In genomic region chr22:21816472-21816786, GRCh38 we compare ENCODE assay signal across 9 cellular contexts. TPM values are rescaled to one million over a fixed set of nuclear protein-coding genes. Genes with fewer than 3 reads are reported as not detected.
DNase-seq lines count a peak whose midpoint lies in the region; ATAC-seq and TF ChIP-seq lines count a peak whose summit lies in the region.
"Had no signal": no experiment of that assay in that cellular context is flagged by ENCODE, and none has a peak within 500 bp of the region (broad histone marks: within the 10 kb centered on the region; RNA-seq: fewer than 3 reads in every experiment).

No MANE protein-coding gene starts in this region.

- H3K27ac ChIP-seq in left lung (peak overlapping the region; percentile 76 to 98), thymus (ENCODE audit: low read depth) (peak overlapping the region; percentile 90)

- no peak for TF ChIP-seq CTCF in left lung (IDR thresholded peaks at IDR 0.05)

- H3K4me1 ChIP-seq in left lung: peaks cover 19 to 81% of the 10 kb centered on the region in 2 donors
- peaks cover 10% of the 10 kb centered on the region for H3K4me1 ChIP-seq in thymus (ENCODE audit: control insufficient read depth, insufficient read depth, low read length)

- no peak for ATAC-seq in left lung
- no peak for ATAC-seq in GM18517 (IDR thresholded peaks at IDR 0.05; ENCODE audit: unreplicated experiment)

- no peak for DNase-seq in activated T-cell treated with anti-CD3 and anti-CD28 coated beads, Interleukin-2, amount 50 U/mL, for 24 hours
- DNase-seq in activated T-cell treated with anti-CD3 and anti-CD28 coated beads, Interleukin-2, amount 50 U/mL, for 1 hour: no peak
- no peak for DNase-seq in activated CD4-positive, alpha-beta memory T cell treated with anti-CD3 and anti-CD28 coated beads for 36 hours
- DNase-seq in left lung (no peak), DMS79 (lab: John Stamatoyannopoulos, UW) (no peak), NCI-H82 treated with DMSO at 0.1 percent for 48 hours (lab: John Stamatoyannopoulos, UW; ENCODE audit: unreplicated experiment) (no peak)
- DNase-seq: activated CD4-positive, alpha-beta T cell treated with anti-CD3 and anti-CD28 coated beads, Interleukin-2, amount 50 U/mL, for 4 hours had no signal

- peaks cover 70% of the 10 kb centered on the region for H3K4me1 Mint-ChIP-seq in activated T-cell treated with anti-CD3 and anti-CD28 coated beads, Interleukin-2, amount 50 U/mL, for 24 hours (ENCODE audit: low read depth)
- H3K4me1 Mint-ChIP-seq in activated CD4-positive, alpha-beta memory T cell treated with anti-CD3 and anti-CD28 coated beads for 36 hours (ENCODE audit: low read depth): peaks cover 56% of the 10 kb centered on the region

- H3K9me3 ChIP-seq in left lung (no peaks in the 10 kb centered on the region), thymus (ENCODE audit: control insufficient read depth) (no peaks in the 10 kb centered on the region)

- WGBS in thymus: 11% methylated on average over 2 of the region's 2 CpGs

- POLR2A ChIA-PET in activated CD4-positive, alpha-beta memory T cell treated with anti-CD3 and anti-CD28 coated beads for 36 hours (lab: Charles Lee): interaction anchor here (0.7 to 1.3 kb wide), 6 partner anchors 49 to 60 kb away, joined by 3 to 7 read pairs (median 4); no protein-coding TSS in a partner anchor

- peak overlapping the region; percentile 48 for H3K4me3 Mint-ChIP-seq in activated T-cell treated with anti-CD3 and anti-CD28 coated beads, Interleukin-2, amount 50 U/mL, for 24 hours
- H3K4me3 Mint-ChIP-seq in activated CD4-positive, alpha-beta memory T cell treated with anti-CD3 and anti-CD28 coated beads for 36 hours: no peak overlapping the region

- intact Hi-C loops in activated CD4-positive, alpha-beta memory T cell treated with anti-CD3 and anti-CD28 coated beads for 36 hours (cut with micrococcal nuclease): loop anchor here (1.0 to 2.0 kb wide), 3 partner anchors 25 to 50 kb away; partner anchors contain the start of gene MAPK1
- intact Hi-C loops in left lung (cut with DNase I): no loop called here

- H3K9me3 Mint-ChIP-seq in activated T-cell treated with anti-CD3 and anti-CD28 coated beads, Interleukin-2, amount 50 U/mL, for 24 hours: no peaks in the 10 kb centered on the region
- no peaks in the 10 kb centered on the region for H3K9me3 Mint-ChIP-seq in activated CD4-positive, alpha-beta memory T cell treated with anti-CD3 and anti-CD28 coated beads for 36 hours

- CTCF ChIA-PET in activated CD4-positive, alpha-beta memory T cell treated with anti-CD3 and anti-CD28 coated beads for 36 hours (lab: Charles Lee): no interaction called here

- H3K36me3 ChIP-seq in left lung (no peaks in the 10 kb centered on the region), thymus (ENCODE audit: control insufficient read depth, insufficient read depth) (no peaks in the 10 kb centered on the region)

- H3K27me3 Mint-ChIP-seq in activated T-cell treated with anti-CD3 and anti-CD28 coated beads, Interleukin-2, amount 50 U/mL, for 24 hours: no peaks in the 10 kb centered on the region
- no peaks in the 10 kb centered on the region for H3K27me3 Mint-ChIP-seq in activated CD4-positive, alpha-beta memory T cell treated with anti-CD3 and anti-CD28 coated beads for 36 hours

- H3K27me3 ChIP-seq in left lung (no peaks in the 10 kb centered on the region), thymus (ENCODE audit: control insufficient read depth, insufficient read depth) (no peaks in the 10 kb centered on the region)

- H3K36me3 Mint-ChIP-seq in activated T-cell treated with anti-CD3 and anti-CD28 coated beads, Interleukin-2, amount 50 U/mL, for 24 hours (ENCODE audit: low read depth): peaks cover 44% of the 10 kb centered on the region
- H3K36me3 Mint-ChIP-seq in activated CD4-positive, alpha-beta memory T cell treated with anti-CD3 and anti-CD28 coated beads for 36 hours: no peaks in the 10 kb centered on the region

- H3K27ac Mint-ChIP-seq in activated T-cell treated with anti-CD3 and anti-CD28 coated beads, Interleukin-2, amount 50 U/mL, for 24 hours: peak overlapping the region; percentile 94
- H3K27ac Mint-ChIP-seq in activated CD4-positive, alpha-beta memory T cell treated with anti-CD3 and anti-CD28 coated beads for 36 hours: peak overlapping the region; percentile 81

- H3K4me3 ChIP-seq in left lung: no peak overlapping the region
- H3K4me3 ChIP-seq in thymus (ENCODE audit: low read length): no peak overlapping the region

RNA-seq across cellular contexts. Expression of gene MAPK1, which starts 51.0 kb away (rescaled TPM):
- total RNA-seq in activated CD4-positive, alpha-beta memory T cell treated with anti-CD3 and anti-CD28 coated beads for 36 hours: 10 to 100 TPM; 70.2 to 75.6 TPM
- total RNA-seq in left lung: 100 to 1,000 TPM; 163 to 171 TPM
- 22.2 TPM for polyA plus RNA-seq in thymus
